ENCODE assay signal across 1 cellular context in the genomic region with DNA sequence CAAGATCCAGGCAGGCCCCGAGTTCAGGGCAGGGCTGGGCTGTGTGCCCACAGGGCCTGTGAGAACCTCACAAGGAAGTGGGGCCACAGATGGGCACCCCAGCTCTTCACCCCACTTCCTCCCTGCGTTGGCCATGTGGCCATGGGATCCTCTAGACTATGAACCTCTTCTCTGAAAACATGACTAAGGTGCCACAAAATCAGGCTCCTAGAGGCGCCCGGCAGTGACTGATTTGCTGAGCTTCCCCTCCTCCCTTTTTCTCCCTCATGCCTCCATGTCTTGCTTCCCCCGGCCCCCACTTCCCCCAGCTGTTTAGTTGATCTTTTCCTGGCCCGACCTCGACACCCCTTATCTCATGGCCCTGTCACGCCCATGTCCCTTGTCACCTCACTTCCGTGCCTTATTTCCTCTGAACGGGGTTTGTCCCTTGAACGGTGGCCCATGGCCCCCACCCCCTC.
TF ChIP-seq lines count a peak whose summit lies in the region.

No MANE protein-coding gene starts in this region.

TF ChIP-seq in H1, 55 proteins besides CTCF, POLR2A, EP300 and RAD21 (continued from another document):
- TF ChIP-seq SP2 (IDR thresholded peaks at IDR 0.05; ENCODE audit: low read length) (no peak), SIN3A (conservative IDR thresholded peaks at IDR 0.05 in 1 of 2, IDR thresholded peaks at IDR 0.05 in 1 of 2; ENCODE audit: low read depth in 1 of 2, low read length in 2 of 2) (no peak)
